Comparison of ENCODE assay signal across 12 cellular contexts in the genomic region with DNA sequence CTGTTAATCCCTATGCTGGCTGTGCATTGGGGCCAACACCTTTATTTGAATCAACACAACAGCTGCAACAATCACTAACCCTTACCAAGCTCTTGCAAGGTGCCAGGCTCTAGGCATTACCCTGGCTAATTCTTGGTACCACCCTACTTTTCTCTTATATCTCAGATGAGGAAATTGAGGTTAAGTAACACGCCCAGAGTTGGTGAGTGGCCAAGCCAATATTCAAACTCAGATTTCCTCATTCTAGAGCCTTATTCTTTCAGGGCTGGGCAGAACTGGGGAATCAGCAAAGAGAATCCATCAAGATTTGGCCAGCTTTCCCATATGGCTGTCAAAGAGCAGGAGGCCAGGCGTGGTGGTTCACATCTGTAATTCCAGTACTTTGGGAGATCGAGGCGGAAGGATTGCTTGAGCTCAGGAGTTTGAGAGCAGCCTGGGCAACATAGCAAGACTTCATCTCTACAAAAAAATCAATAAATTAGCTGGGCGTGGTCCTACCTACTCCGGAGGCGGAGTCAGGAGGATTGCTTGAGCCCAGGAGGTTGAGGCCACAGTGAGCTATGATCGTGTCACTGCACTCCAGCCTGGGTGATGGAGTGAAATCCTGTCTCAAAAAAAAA. TPM values are rescaled to one million over a fixed set of nuclear protein-coding genes. Genes with fewer than 3 reads are reported as not detected.
DNase-seq lines count a peak whose midpoint lies in the region; ATAC-seq, FAIRE-seq and TF ChIP-seq lines count a peak whose summit lies in the region.
"Had no signal": no experiment of that assay in that cellular context is flagged by ENCODE, and none has a peak within 500 bp of the region (broad histone marks: within the 10 kb centered on the region; RNA-seq: fewer than 3 reads in every experiment).

No MANE protein-coding gene starts in this region.

- peaks cover 73% of the 10 kb centered on the region for H3K4me1 Mint-ChIP-seq in CD8-positive, alpha-beta T cell (ENCODE audit: low read depth)

- TF ChIP-seq CTCF in CD8-positive, alpha-beta T cell (IDR thresholded peaks at IDR 0.05) = no peak
- TF ChIP-seq CTCF in mucosa of descending colon (IDR thresholded peaks at IDR 0.05) = no peak
- no peak for TF ChIP-seq CTCF in kidney (IDR thresholded peaks at IDR 0.05; ENCODE audit: borderline replicate concordance, extremely low read depth, insufficient read depth)

- H3K4me1 ChIP-seq in CD8-positive, alpha-beta T cell (ENCODE audit: insufficient read depth, low read length) = peaks cover 45% of the 10 kb centered on the region
- H3K4me1 ChIP-seq in adipocyte (ENCODE audit: control insufficient read depth, insufficient read depth, low read length) = peaks cover 20% of the 10 kb centered on the region
- H3K4me1 ChIP-seq in mucosa of descending colon (ENCODE audit: low read depth) = no peaks in the 10 kb centered on the region
- no peaks in the 10 kb centered on the region for H3K4me1 ChIP-seq in kidney (ENCODE audit: control insufficient read depth in 1 of 2, insufficient read depth in 1 of 2, low read depth in 1 of 2, low read length in 2 of 2)

- DNase-seq in CD8-positive, alpha-beta T cell = peak in 2 of 7 experiments; percentile 14 to 17
- DNase-seq in Kasumi-1 (lab: John Stamatoyannopoulos, UW) = peak; percentile 67 to 71
- peak; percentile 10 for DNase-seq in adipocyte (ENCODE audit: low read depth)
- DNase-seq in mucosa of descending colon = peak in 1 of 3 donors; percentile 49
- DNase-seq in NCI-H510A (lab: John Stamatoyannopoulos, UW) = no peak
- DNase-seq in kidney = no peak
- DNase-seq: islet precursor cell; NCI-H1105 treated with DMSO at 0.1 percent for 48 hours; NCI-H69; stimulated activated CD4-positive, alpha-beta T cell treated with anti-CD3 and anti-CD28 coated beads, Interleukin-15, amount 100 ng/mL, for 24 hours had no signal

- POLR2A ChIA-PET in CD8-positive, alpha-beta T cell (lab: Charles Lee) = interaction anchor here (1.2 to 2.3 kb wide), 2 partner anchors 19 to 24 kb away, joined by 4 to 18 read pairs; a partner anchor contains a TSS

- H3K27ac Mint-ChIP-seq in CD8-positive, alpha-beta T cell = peak overlapping the region; percentile 70
- H3K27ac Mint-ChIP-seq: brain had no signal

- FAIRE-seq in kidney (lab: Jason Lieb, UNC) = no peak

- no peaks in the 10 kb centered on the region for H3K27me3 ChIP-seq in CD8-positive, alpha-beta T cell (ENCODE audit: insufficient read depth, low read length)
- no peaks in the 10 kb centered on the region for H3K27me3 ChIP-seq in adipocyte (replicated peaks; ENCODE audit: control insufficient read depth, insufficient read depth, low read length)

- peaks cover 2% of the 10 kb centered on the region for H3K36me3 Mint-ChIP-seq in CD8-positive, alpha-beta T cell

- H3K27me3 Mint-ChIP-seq in CD8-positive, alpha-beta T cell (ENCODE audit: low read depth) = no peaks in the 10 kb centered on the region

- peak overlapping the region; percentile 59 for H3K4me3 Mint-ChIP-seq in CD8-positive, alpha-beta T cell
- H3K4me3 Mint-ChIP-seq: brain had no signal

- no peaks in the 10 kb centered on the region for H3K36me3 ChIP-seq in CD8-positive, alpha-beta T cell (ENCODE audit: insufficient read depth, low read length)
- H3K36me3 ChIP-seq in adipocyte (ENCODE audit: control insufficient read depth, insufficient read depth, low read length, severe bottlenecking) (no peaks in the 10 kb centered on the region), mucosa of descending colon (ENCODE audit: low read depth) (no peaks in the 10 kb centered on the region), kidney (ENCODE audit: control insufficient read depth in 1 of 2, insufficient read depth in 2 of 2, low read length in 2 of 2) (no peaks in the 10 kb centered on the region)

- no peaks in the 10 kb centered on the region for H3K9me3 ChIP-seq in CD8-positive, alpha-beta T cell (ENCODE audit: low read length)
- H3K9me3 ChIP-seq in adipocyte (ENCODE audit: control insufficient read depth, low read length) = no peaks in the 10 kb centered on the region
- H3K9me3 ChIP-seq in mucosa of descending colon = no peaks in the 10 kb centered on the region
- H3K9me3 ChIP-seq in kidney (ENCODE audit: control insufficient read depth in 1 of 2, low read length in 2 of 2) = no peaks in the 10 kb centered on the region

- peak; percentile 33 for ATAC-seq in CD8-positive, alpha-beta T cell
- ATAC-seq in mucosa of descending colon (peak; percentile 57), GM18502 (IDR thresholded peaks at IDR 0.05; ENCODE audit: poor library complexity, unreplicated experiment) (no peak)

- no peak overlapping the region for H3K4me3 ChIP-seq in CD8-positive, alpha-beta T cell (ENCODE audit: low read depth, low read length)
- no peak overlapping the region for H3K4me3 ChIP-seq in adipocyte (ENCODE audit: low read length)
- no peak overlapping the region for H3K4me3 ChIP-seq in mucosa of descending colon
- H3K4me3 ChIP-seq in kidney (ENCODE audit: low read length in 2 of 2) = no peak overlapping the region

- H3K27ac ChIP-seq in CD8-positive, alpha-beta T cell (ENCODE audit: low read depth, low read length) = no peak overlapping the region
- H3K27ac ChIP-seq in kidney (ENCODE audit: low read depth in 2 of 2, low read length in 2 of 2) = no peak overlapping the region

- CTCF ChIA-PET in CD8-positive, alpha-beta T cell (lab: Charles Lee) = interaction anchor here (0.6 to 1.2 kb wide), 4 partner anchors 13 to 50 kb away, joined by 3 to 4 read pairs (median 4); no protein-coding TSS in a partner anchor

- H3K9me3 Mint-ChIP-seq in CD8-positive, alpha-beta T cell = no peaks in the 10 kb centered on the region
- H3K9me3 Mint-ChIP-seq: brain had no signal

- intact Hi-C loops in CD8-positive, alpha-beta T cell (cut with DNase I, micrococcal nuclease) = loop anchor here in 1 of 2 experiments (2.0 kb wide), 1 partner anchor 18 kb away; no protein-coding TSS in a partner anchor
- intact Hi-C loops in mucosa of descending colon (cut with DNase I, micrococcal nuclease) = no loop called here
- intact Hi-C loops in kidney (cut with DNase I) = no loop called here

- H3K9ac ChIP-seq in adipocyte (ENCODE audit: low read length) (no peak overlapping the region), kidney (ENCODE audit: low read length in 2 of 2) (no peak overlapping the region)

RNA-seq across cellular contexts. Expression of a gene that starts 23.7 kb away (rescaled TPM):
- total RNA-seq in CD8-positive, alpha-beta T cell = 10 to 100 TPM in 1 of 2 experiments, 1 to 10 TPM in 1; 6.7 to 10.6 TPM
- 1 to 10 TPM; 1.7 to 3.1 (median 2.1) TPM for total RNA-seq in mucosa of descending colon
- total RNA-seq in kidney = 12.6 TPM
- 5.0 TPM for polyA plus RNA-seq in kidney (ENCODE audit: insufficient read depth, low read depth, low replicate concordance)

RNA-seq across cellular contexts. Expression of a gene that starts 24.1 kb away (rescaled TPM):
- 10 to 100 TPM; 10.7 to 11.0 TPM for total RNA-seq in CD8-positive, alpha-beta T cell
- total RNA-seq in mucosa of descending colon (under 1 TPM; 0.14 to 0.47 (median 0.34) TPM), kidney (3.6 TPM)
- polyA plus RNA-seq in kidney (ENCODE audit: insufficient read depth, low read depth, low replicate concordance) = 0.82 TPM

Comparison
In these comparisons a context has a peak if more than half of its experiments do, and no peak if none do; other contexts are left out.
1. DNase-seq: peak in Kasumi-1 (2 of 2) and adipocyte (single experiment); none in NCI-H510A (single experiment) and kidney (single experiment).